ENCODE assay signal across 15 cellular contexts in the genomic region with DNA sequence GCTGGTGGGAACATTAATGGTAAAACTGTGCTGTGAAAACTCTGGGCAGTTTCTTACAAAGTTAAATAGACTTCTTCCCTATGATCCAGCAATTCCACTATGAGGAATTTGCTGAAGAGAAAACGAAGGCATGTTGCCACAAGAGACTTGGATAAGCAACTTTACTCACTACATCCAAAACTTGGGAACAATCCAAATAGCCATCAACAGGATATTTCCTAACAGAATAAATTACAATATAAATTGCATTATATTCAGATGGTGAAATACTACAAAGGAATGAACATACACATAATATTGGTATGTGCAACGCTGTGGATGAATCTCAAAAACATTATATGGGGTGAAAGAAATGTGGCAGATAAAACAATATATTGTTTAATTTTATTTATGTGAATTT. TPM values are rescaled to one million over a fixed set of nuclear protein-coding genes. Genes with fewer than 3 reads are reported as not detected.
A peak's percentile ranks its signal among the peaks of the same experiment; 100 is the strongest.
DNase-seq lines count a peak whose midpoint lies in the region; ATAC-seq, FAIRE-seq and TF ChIP-seq lines count a peak whose summit lies in the region.
"Had no signal": no experiment of that assay in that cellular context is flagged by ENCODE, and none has a peak within 500 bp of the region (broad histone marks: within the 10 kb centered on the region; RNA-seq: fewer than 3 reads in every experiment).

No MANE protein-coding gene starts in this region.

- no peak overlapping the region for H4K91ac ChIP-seq in IMR-90 (ENCODE audit: insufficient read depth, low read depth, low read length)

- H2AFZ ChIP-seq in IMR-90 (replicated peaks; ENCODE audit: low read length, poor library complexity) (no peak overlapping the region), keratinocyte (ENCODE audit: control insufficient read depth, low read length) (no peak overlapping the region)

- no peak overlapping the region for H2BK120ac ChIP-seq in IMR-90 (ENCODE audit: low read depth, low read length)
- H2BK120ac ChIP-seq in mesendoderm (ENCODE audit: low read depth, low read length) = no peak overlapping the region

- TF ChIP-seq CTCF in IMR-90 (conservative IDR thresholded peaks at IDR 0.05; ENCODE audit: low read depth, low read length) (no peak), brain microvascular endothelial cell (IDR thresholded peaks at IDR 0.05; ENCODE audit: low read depth, low read length, missing control alignments) (no peak), keratinocyte (optimal IDR thresholded peaks at IDR 0.05 in 1 of 3, IDR thresholded peaks at IDR 0.05 in 1 of 3, conservative IDR thresholded peaks at IDR 0.05 in 1 of 3; ENCODE audit: extremely low read depth in 1 of 3, insufficient read depth in 2 of 3, low read length in 3 of 3) (no peak)

- H4K20me1 ChIP-seq in IMR-90 (ENCODE audit: insufficient read depth, low read length) (no peaks in the 10 kb centered on the region), keratinocyte (ENCODE audit: control insufficient read depth, extremely low read depth, insufficient read depth, low read length) (no peaks in the 10 kb centered on the region)

- no peak overlapping the region for H2AK9ac ChIP-seq in IMR-90 (replicated peaks; ENCODE audit: low read depth, low read length, poor library complexity)

- no peak overlapping the region for H2AK5ac ChIP-seq in IMR-90 (ENCODE audit: low read depth, low read length)
- no peak overlapping the region for H2AK5ac ChIP-seq in mesendoderm (ENCODE audit: low read length)

- peak overlapping the region; percentile 64 for H3K4me2 ChIP-seq in IMR-90 (ENCODE audit: low read depth, low read length)
- H3K4me2 ChIP-seq in keratinocyte (ENCODE audit: control insufficient read depth, extremely low read depth, insufficient read depth, low read depth, low read length) = peak overlapping the region; percentile 11
- no peak overlapping the region for H3K4me2 ChIP-seq in mesendoderm (ENCODE audit: low read length)
- H3K4me2 ChIP-seq: KMS-11 had no signal

- in situ Hi-C loops in IMR-90 (cut with MboI; ENCODE audit: low sequenced_read_pairs) (no loop called here), brain microvascular endothelial cell (cut with HindIII; ENCODE audit: low pct_ligation_motif_present, low sequenced_read_pairs) (no loop called here)

- H2BK20ac ChIP-seq in IMR-90 (ENCODE audit: low read depth, low read length) = no peak overlapping the region

- WGBS in IMR-90 (ENCODE audit: extremely low coverage in 2 of 2, insufficient read length in 1 of 2), 2 experiments = no CpG with 5 or more reads among the region's 2 CpGs
- no CpG with 5 or more reads among the region's 2 CpGs for WGBS in mesendoderm (ENCODE audit: extremely low coverage, insufficient coverage, low lambda C conversion rate)

- H3K23ac ChIP-seq in IMR-90 (ENCODE audit: low read depth, low read length) (no peak overlapping the region), mesendoderm (ENCODE audit: low read length) (no peak overlapping the region)

- no peak for TF ChIP-seq RAD21 in IMR-90 (IDR thresholded peaks at IDR 0.05; ENCODE audit: low read length)

- H3K79me1 ChIP-seq in IMR-90 (ENCODE audit: low read depth in 1 of 2, low read length in 2 of 2) = no peaks in the 10 kb centered on the region
- H3K79me1 ChIP-seq in mesendoderm (ENCODE audit: low read length) = no peaks in the 10 kb centered on the region

- H3K79me2 ChIP-seq in keratinocyte (ENCODE audit: control insufficient read depth, insufficient read depth, low read length) = no peaks in the 10 kb centered on the region
- H3K79me2 ChIP-seq in mesendoderm (ENCODE audit: control insufficient read depth, insufficient read depth, low read length) = no peaks in the 10 kb centered on the region

- H3K9me3 ChIP-seq in IMR-90 (ENCODE audit: control insufficient read depth, insufficient read depth, low read length) (no peaks in the 10 kb centered on the region), keratinocyte (ENCODE audit: control insufficient read depth, low read depth, low read length) (no peaks in the 10 kb centered on the region)
- H3K9me3 ChIP-seq: esophagus squamous epithelium had no signal

- H3K4ac ChIP-seq in IMR-90 (ENCODE audit: low read depth, low read length) (no peak overlapping the region), mesendoderm (ENCODE audit: low read depth, low read length) (no peak overlapping the region)

- peaks cover 7% of the 10 kb centered on the region; the same call in 1 of the 2 replicates for H3K27me3 ChIP-seq in IMR-90 (ENCODE audit: control insufficient read depth, insufficient read depth, low read length)
- H3K27me3 ChIP-seq in brain microvascular endothelial cell (replicated peaks) = no peaks in the 10 kb centered on the region
- no peaks in the 10 kb centered on the region for H3K27me3 ChIP-seq in keratinocyte (ENCODE audit: control insufficient read depth, extremely low read depth, insufficient read depth, low read length)
- no peaks in the 10 kb centered on the region for H3K27me3 ChIP-seq in mesendoderm (ENCODE audit: insufficient read depth, low read length, poor library complexity)

- H3K4me1 ChIP-seq in IMR-90 (ENCODE audit: control insufficient read depth, insufficient read depth, low read length) (peaks cover 2% of the 10 kb centered on the region), keratinocyte (ENCODE audit: control insufficient read depth, extremely low read depth, insufficient read depth, low read length) (peaks cover 7% of the 10 kb centered on the region), mesendoderm (ENCODE audit: control insufficient read depth, low read depth, low read length) (no peaks in the 10 kb centered on the region)

- H2BK5ac ChIP-seq in IMR-90 (ENCODE audit: low read depth, low read length, poor library complexity, severe bottlenecking) (no peak overlapping the region), mesendoderm (ENCODE audit: low read length) (no peak overlapping the region)

- H4K5ac ChIP-seq in IMR-90 (ENCODE audit: low read depth, low read length) = no peak overlapping the region
- no peak overlapping the region for H4K5ac ChIP-seq in mesendoderm (ENCODE audit: low read length)

- no peak overlapping the region for H3K4me3 ChIP-seq in IMR-90 (ENCODE audit: insufficient read depth, low read depth, low read length)
- no peak overlapping the region for H3K4me3 ChIP-seq in brain microvascular endothelial cell (ENCODE audit: low read depth, low read length)
- no peak overlapping the region for H3K4me3 ChIP-seq in keratinocyte (ENCODE audit: control insufficient read depth in 2 of 3, extremely low read depth in 1 of 3, insufficient read depth in 2 of 3, low read depth in 1 of 3, low read length in 3 of 3)
- H3K4me3 ChIP-seq in mesendoderm (ENCODE audit: low read length) = no peak overlapping the region
- H3K4me3 ChIP-seq: esophagus squamous epithelium had no signal

- H3K18ac ChIP-seq in IMR-90 (ENCODE audit: low read depth, low read length) (no peak overlapping the region), mesendoderm (ENCODE audit: low read length) (no peak overlapping the region)

- H3K9ac ChIP-seq in IMR-90 (ENCODE audit: low read depth, low read length) (no peak overlapping the region), keratinocyte (ENCODE audit: control insufficient read depth, extremely low read depth, insufficient read depth, low read length) (no peak overlapping the region), mesendoderm (ENCODE audit: low read length) (no peak overlapping the region)
- H3K9ac ChIP-seq: KMS-11 had no signal

- ATAC-seq in IMR-90 (ENCODE audit: low read depth) (peak; percentile 35; the same call in 1 of the 2 replicates), HG02588 (IDR thresholded peaks at IDR 0.05; ENCODE audit: unreplicated experiment) (no peak)
- ATAC-seq: activated CD8-positive, alpha-beta T cell treated with anti-CD3 and anti-CD28 coated beads, Interleukin-2, amount 10 ng/mL, durations not matched to agents 7 days and 5 days had no signal

- peak; percentile 26 for FAIRE-seq in keratinocyte (lab: Jason Lieb, UNC)
- FAIRE-seq: colon had no signal

- TF ChIP-seq POLR2A in IMR-90 (IDR thresholded peaks at IDR 0.05; ENCODE audit: low read depth, low read length) = no peak

- CTCF ChIA-PET in IMR-90 (lab: Yijun Ruan, JAX) = no interaction called here

- no TSS peak for BruUV-seq in IMR-90 (replicated peaks; lab: Mats Ljungman, UMichigan)

- peak; percentile 63 for DNase-seq in AG08396 (ENCODE audit: low spot score)
- DNase-seq in IMR-90 = peak; percentile 82
- peak; percentile 21 for DNase-seq in brain microvascular endothelial cell
- peak; percentile 40 for DNase-seq in keratinocyte (ENCODE audit: low read depth, low spot score)
- no peak for DNase-seq in GOT3 (lab: John Stamatoyannopoulos, UW)
- DNase-seq in mesendoderm = no peak
- DNase-seq in activated T-cell treated with anti-CD3 and anti-CD28 coated beads, Interleukin-2, amount 50 U/mL, for 1 hour = no peak
- DNase-seq: activated CD8-positive, alpha-beta T cell treated with anti-CD3 and anti-CD28 coated beads, Interleukin-2, amount 10 ng/mL, durations not matched to agents 7 days and 5 days; activated naive CD4-positive, alpha-beta T cell; esophagus squamous epithelium; immature natural killer cell; NCI-H187 had no signal

- H3K36me3 ChIP-seq in IMR-90 (ENCODE audit: control insufficient read depth, insufficient read depth, low read length) (no peaks in the 10 kb centered on the region), brain microvascular endothelial cell (replicated peaks) (no peaks in the 10 kb centered on the region), keratinocyte (ENCODE audit: control insufficient read depth in 2 of 2, extremely low read depth in 1 of 2, insufficient read depth in 2 of 2, low read length in 2 of 2) (no peaks in the 10 kb centered on the region), mesendoderm (ENCODE audit: control insufficient read depth, insufficient read depth, low read length) (no peaks in the 10 kb centered on the region)
- H3K36me3 ChIP-seq: esophagus squamous epithelium had no signal

- H2BK15ac ChIP-seq in IMR-90 (ENCODE audit: low read depth, low read length) = no peak overlapping the region
- no peak overlapping the region for H2BK15ac ChIP-seq in mesendoderm (replicated peaks; ENCODE audit: low read depth)

- dilution Hi-C loops in IMR-90 (cut with HindIII; ENCODE audit: low sequenced_read_pairs, unreplicated experiment) (no loop called here), keratinocyte (cut with MboI; ENCODE audit: extremely low pct_ligation_motif_present, low sequenced_read_pairs) (no loop called here)

- H3K27ac ChIP-seq in IMR-90 (ENCODE audit: insufficient read depth, low read length) (no peak overlapping the region; the same call in 1 of the 2 replicates), brain microvascular endothelial cell (no peak overlapping the region), keratinocyte (ENCODE audit: control insufficient read depth, insufficient read depth, low read length) (no peak overlapping the region), mesendoderm (ENCODE audit: low read depth, low read length) (no peak overlapping the region)
- H3K27ac ChIP-seq: esophagus squamous epithelium, KMS-11 had no signal

- no peak overlapping the region for H3K14ac ChIP-seq in IMR-90 (replicated peaks; ENCODE audit: low read depth, low read length)

- POLR2A ChIA-PET in IMR-90 (lab: Charles Lee; ENCODE audit: unreplicated experiment) = no interaction called here

- no peaks in the 10 kb centered on the region for H3K9me1 ChIP-seq in IMR-90 (ENCODE audit: insufficient read depth, low read length)
- no peaks in the 10 kb centered on the region for H3K9me1 ChIP-seq in keratinocyte (ENCODE audit: control insufficient read depth, extremely low read depth, insufficient read depth, low read length)

- intact Hi-C loops in IMR-90 (cut with micrococcal nuclease) = loop anchor here (2.0 kb wide), 1 partner anchor 21 kb away; the partner anchor contains the start of gene MKI67

- no peak overlapping the region for H4K8ac ChIP-seq in IMR-90 (ENCODE audit: low read depth in 2 of 2, low read length in 2 of 2)
- H4K8ac ChIP-seq in mesendoderm (ENCODE audit: low read depth, low read length) = no peak overlapping the region

- H3K56ac ChIP-seq in IMR-90 (ENCODE audit: extremely low read depth, insufficient read depth, low read length) (no peak overlapping the region), mesendoderm (ENCODE audit: low read length) (no peak overlapping the region)

RNA-seq across cellular contexts. Expression of gene MKI67, which starts 21.4 kb away (rescaled TPM):
- total RNA-seq in IMR-90 (2012; rRNA removed) = 36.4 and 39.2 TPM in 2 replicates
- 13.0 and 13.5 TPM in 2 replicates for polyA plus RNA-seq in IMR-90 (2012; rRNA removed)
- 2.6 and 4.3 TPM in 2 replicates for polyA plus RNA-seq in IMR-90 (2012; cell fraction: cytosol; rRNA removed)
- 3.8 and 11.3 TPM in 2 replicates for polyA plus RNA-seq in IMR-90 (2012; cell fraction: nucleus; rRNA removed; ENCODE audit: low replicate concordance)
- polyA plus RNA-seq in keratinocyte = 0.95 to 12.2 TPM (median 10.4 TPM) in 3 replicates
- polyA plus RNA-seq in keratinocyte (2011; ENCODE audit: low read depth) = 0.26 TPM
- 2.1 and 2.9 TPM in 2 replicates for polyA plus RNA-seq in keratinocyte (2011; cell fraction: cytosol; rRNA removed)
- 5.8 and 7.6 TPM in 2 replicates for polyA plus RNA-seq in keratinocyte (2011; cell fraction: nucleus; rRNA removed)
- polyA plus RNA-seq in keratinocyte (2012; ENCODE audit: low replicate concordance) = 0.08 and 17.2 TPM in 2 replicates
- polyA minus RNA-seq in keratinocyte = 1.1 to 19.1 TPM (median 11.9 TPM) in 3 replicates
- 2.9 TPM for polyA minus RNA-seq in keratinocyte (2011; cell fraction: cytosol; rRNA and poly(A)+ RNA removed)
- 3.5 and 6.3 TPM in 2 replicates for polyA minus RNA-seq in keratinocyte (2011; cell fraction: nucleus; rRNA and poly(A)+ RNA removed)
- 30.3 TPM for polyA plus RNA-seq in mesendoderm (2013, experiment 1 of 2)
- polyA plus RNA-seq in mesendoderm (2013, experiment 2 of 2) = 29.7 TPM

Comparison
In these comparisons a context has a peak if more than half of its experiments do, and no peak if none do; other contexts are left out.
1. DNase-seq: peak in AG08396 (single experiment), IMR-90 (single experiment), brain microvascular endothelial cell (single experiment) and keratinocyte (single experiment); none in GOT3 (single experiment), mesendoderm (single experiment) and activated T-cell treated with anti-CD3 and anti-CD28 coated beads, Interleukin-2, amount 50 U/mL, for 1 hour (single experiment).